ENCODE assay signal across 31 cellular contexts in the genomic region with DNA sequence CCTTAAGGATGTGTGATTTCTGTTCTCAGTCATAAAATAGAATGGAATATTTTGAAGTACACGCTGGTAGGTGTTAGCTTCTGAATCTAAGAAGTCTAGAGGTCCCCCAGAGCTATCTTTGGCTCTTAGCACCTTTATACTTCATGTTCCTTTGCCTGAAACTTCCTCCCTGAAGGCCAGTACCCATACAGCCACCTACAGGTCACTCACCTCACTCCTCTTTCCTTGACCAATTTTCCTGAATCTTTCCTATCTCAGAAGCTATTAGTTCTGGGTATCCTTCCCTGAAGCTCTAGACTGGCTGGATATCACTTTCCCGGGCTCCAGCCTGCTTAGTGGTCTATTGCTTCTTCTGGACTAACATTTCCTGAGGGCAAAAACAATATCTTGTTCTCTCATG.
"Had no signal": no experiment of that assay in that cellular context is flagged by ENCODE, and none has a peak within 500 bp of the region (broad histone marks: within the 10 kb centered on the region; RNA-seq: fewer than 3 reads in every experiment).

No MANE protein-coding gene starts in this region.

- H3K4me1 ChIP-seq: adrenal gland, body of pancreas, esophagus squamous epithelium, gastroesophageal sphincter, heart right ventricle had no signal

- H3K9me3 Mint-ChIP-seq: activated CD4-positive, alpha-beta memory T cell treated with anti-CD3 and anti-CD28 coated beads, Interleukin-2, amount 10 ng/mL, durations not matched to agents 7 days and 5 days; activated CD4-positive, alpha-beta T cell treated with anti-CD3 and anti-CD28 coated beads, Interleukin-2, amount 10 ng/mL, durations not matched to agents 7 days and 5 days; activated naive CD4-positive, alpha-beta T cell treated with anti-CD3 and anti-CD28 coated beads for 36 hours; activated naive CD4-positive, alpha-beta T cell treated with anti-CD3 and anti-CD28 coated beads, Interleukin-2, amount 50 U/mL, for 24 hours; activated naive CD8-positive, alpha-beta T cell treated with anti-CD3 and anti-CD28 coated beads, Interleukin-2, amount 50 U/mL, for 24 hours; activated T-cell treated with anti-CD3 and anti-CD28 coated beads, Interleukin-2, amount 50 U/mL, for 24 hours; activated T-helper 2 cell treated with anti-CD3 and anti-CD28 coated beads, Interferon-gamma antibody, Interleukin-2, Interleukin-4, amounts not matched to agents 10 μg/mL and 5 μg/mL and 100 μg/mL, durations not matched to agents 14 hours and 24 hours and 36 hours; effector memory CD8-positive, alpha-beta T cell; T-helper 2 cell treated with Interferon-gamma antibody and Interleukin-4, amounts not matched to agents 5 μg/mL and 100 μg/mL, for 36 hours had no signal

- H3K9me3 ChIP-seq: adrenal gland, body of pancreas, esophagus squamous epithelium, gastroesophageal sphincter had no signal

- H3K36me3 ChIP-seq: adrenal gland, esophagus squamous epithelium, gastroesophageal sphincter, heart right ventricle had no signal

- H3K4me1 Mint-ChIP-seq: activated CD4-positive, alpha-beta memory T cell treated with anti-CD3 and anti-CD28 coated beads, Interleukin-2, amount 10 ng/mL, durations not matched to agents 7 days and 5 days; activated CD4-positive, alpha-beta T cell treated with anti-CD3 and anti-CD28 coated beads, Interleukin-2, amount 10 ng/mL, durations not matched to agents 7 days and 5 days; activated naive CD4-positive, alpha-beta T cell treated with anti-CD3 and anti-CD28 coated beads, Interleukin-2, amount 50 U/mL, for 24 hours; activated naive CD8-positive, alpha-beta T cell treated with anti-CD3 and anti-CD28 coated beads for 36 hours; activated naive CD8-positive, alpha-beta T cell treated with anti-CD3 and anti-CD28 coated beads, Interleukin-2, amount 50 U/mL, for 24 hours; T-helper 17 cell had no signal

- H3K4me3 Mint-ChIP-seq: activated CD4-positive, alpha-beta memory T cell treated with anti-CD3 and anti-CD28 coated beads, Interleukin-2, amount 10 ng/mL, durations not matched to agents 7 days and 5 days; activated CD4-positive, alpha-beta T cell treated with anti-CD3 and anti-CD28 coated beads, Interleukin-2, amount 10 ng/mL, durations not matched to agents 7 days and 5 days; activated naive CD4-positive, alpha-beta T cell treated with anti-CD3 and anti-CD28 coated beads for 36 hours; activated naive CD4-positive, alpha-beta T cell treated with anti-CD3 and anti-CD28 coated beads, Interleukin-2, amount 50 U/mL, for 24 hours; activated naive CD8-positive, alpha-beta T cell treated with anti-CD3 and anti-CD28 coated beads for 36 hours; activated naive CD8-positive, alpha-beta T cell treated with anti-CD3 and anti-CD28 coated beads, Interleukin-2, amount 50 U/mL, for 24 hours; activated T-cell treated with anti-CD3 and anti-CD28 coated beads, Interleukin-2, amount 50 U/mL, for 24 hours; effector memory CD8-positive, alpha-beta T cell; T-helper 17 cell; T-helper 2 cell treated with Interferon-gamma antibody and Interleukin-4, amounts not matched to agents 5 μg/mL and 100 μg/mL, for 36 hours had no signal

- H3K27ac ChIP-seq: body of pancreas, epithelial cell of prostate, esophagus squamous epithelium, gastroesophageal sphincter, heart right ventricle had no signal

- DNase-seq: activated CD4-positive, alpha-beta memory T cell treated with anti-CD3 and anti-CD28 coated beads, Interleukin-2, amount 10 ng/mL, durations not matched to agents 7 days and 5 days; activated CD4-positive, alpha-beta T cell treated with anti-CD3 and anti-CD28 coated beads for 1 hour; activated CD4-positive, alpha-beta T cell treated with anti-CD3 and anti-CD28 coated beads for 4 hours; activated CD4-positive, alpha-beta T cell treated with anti-CD3 and anti-CD28 coated beads, Interleukin-2, amount 10 ng/mL, durations not matched to agents 7 days and 5 days; activated CD4-positive, alpha-beta T cell treated with anti-CD3 and anti-CD28 coated beads, Interleukin-2, amount 50 U/mL, for 4 hours; activated CD8-positive, alpha-beta memory T cell treated with anti-CD3 and anti-CD28 coated beads, Interleukin-2, amount 50 U/mL, for 48 hours; activated effector memory CD4-positive, alpha-beta T cell treated with anti-CD3 and anti-CD28 coated beads, Interleukin-2, amount 50 U/mL, for 16 hours; activated naive CD4-positive, alpha-beta T cell treated with anti-CD3 and anti-CD28 coated beads for 36 hours; activated naive CD8-positive, alpha-beta T cell treated with anti-CD3 and anti-CD28 coated beads for 36 hours; activated naive CD8-positive, alpha-beta T cell treated with anti-CD3 and anti-CD28 coated beads, Interleukin-2, amount 50 U/mL, for 24 hours; activated T-cell treated with anti-CD3 and anti-CD28 coated beads for 4 hours; activated T-cell treated with anti-CD3 and anti-CD28 coated beads, Interleukin-2, amount 50 U/mL, for 24 hours; adrenal gland; amygdala; aorta; body of pancreas; caudate nucleus; cortex of kidney; dermis blood vessel endothelial cell; effector CD4-positive, alpha-beta T cell; effector memory CD8-positive, alpha-beta T cell; esophagus squamous epithelium; heart right ventricle; T-helper 1 cell; T-helper 17 cell; T1000 had no signal

- H3K27me3 Mint-ChIP-seq: activated naive CD8-positive, alpha-beta T cell treated with anti-CD3 and anti-CD28 coated beads for 36 hours; activated naive CD8-positive, alpha-beta T cell treated with anti-CD3 and anti-CD28 coated beads, Interleukin-2, amount 50 U/mL, for 24 hours had no signal

- ATAC-seq: activated naive CD8-positive, alpha-beta T cell treated with anti-CD3 and anti-CD28 coated beads, Interleukin-2, amount 50 U/mL, for 24 hours; body of pancreas; effector memory CD8-positive, alpha-beta T cell; gastroesophageal sphincter; heart right ventricle; T-helper 17 cell had no signal

- H3K27me3 ChIP-seq: adrenal gland, body of pancreas, esophagus squamous epithelium, gastroesophageal sphincter, heart right ventricle had no signal

- H3K27ac Mint-ChIP-seq: activated CD4-positive, alpha-beta memory T cell treated with anti-CD3 and anti-CD28 coated beads, Interleukin-2, amount 10 ng/mL, durations not matched to agents 7 days and 5 days; activated CD4-positive, alpha-beta T cell treated with anti-CD3 and anti-CD28 coated beads, Interleukin-2, amount 10 ng/mL, durations not matched to agents 7 days and 5 days; activated naive CD4-positive, alpha-beta T cell treated with anti-CD3 and anti-CD28 coated beads for 36 hours; activated naive CD4-positive, alpha-beta T cell treated with anti-CD3 and anti-CD28 coated beads, Interleukin-2, amount 50 U/mL, for 24 hours; activated naive CD8-positive, alpha-beta T cell treated with anti-CD3 and anti-CD28 coated beads for 36 hours; activated naive CD8-positive, alpha-beta T cell treated with anti-CD3 and anti-CD28 coated beads, Interleukin-2, amount 50 U/mL, for 24 hours; activated T-cell treated with anti-CD3 and anti-CD28 coated beads, Interleukin-2, amount 50 U/mL, for 24 hours; activated T-helper 2 cell treated with anti-CD3 and anti-CD28 coated beads, Interferon-gamma antibody, Interleukin-2, Interleukin-4, amounts not matched to agents 10 μg/mL and 5 μg/mL and 100 μg/mL, durations not matched to agents 14 hours and 24 hours and 36 hours; effector memory CD8-positive, alpha-beta T cell; T-helper 17 cell; T-helper 2 cell treated with Interferon-gamma antibody and Interleukin-4, amounts not matched to agents 5 μg/mL and 100 μg/mL, for 36 hours had no signal

- H3K4me3 ChIP-seq: adrenal gland, body of pancreas, esophagus squamous epithelium, gastroesophageal sphincter, heart right ventricle had no signal

- H3K36me3 Mint-ChIP-seq: activated naive CD4-positive, alpha-beta T cell treated with anti-CD3 and anti-CD28 coated beads, Interleukin-2, amount 50 U/mL, for 24 hours; activated naive CD8-positive, alpha-beta T cell treated with anti-CD3 and anti-CD28 coated beads for 36 hours had no signal
